10 cellular contexts compared by ENCODE assay signal in the genomic region with DNA sequence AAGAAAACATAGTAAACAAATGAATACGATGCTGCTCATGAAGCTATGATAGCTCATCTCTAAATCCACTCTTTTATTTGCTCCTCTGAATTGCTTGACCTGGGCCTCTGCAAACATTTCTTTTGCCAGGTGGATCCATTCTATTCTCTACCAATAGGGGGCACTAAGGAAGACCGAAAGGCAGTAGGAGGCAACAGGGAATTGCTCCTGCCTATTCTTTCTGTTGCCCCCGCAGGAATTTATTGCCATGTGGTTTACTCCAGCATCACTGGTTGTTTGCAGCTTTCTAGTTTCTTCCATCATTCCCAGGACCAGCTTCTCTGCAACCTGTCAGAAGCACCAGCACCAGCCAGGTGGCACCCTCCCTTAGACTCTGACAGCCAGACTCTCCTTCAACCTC. TPM values are rescaled to one million over a fixed set of nuclear protein-coding genes. Genes with fewer than 3 reads are reported as not detected.
A peak's percentile ranks its signal among the peaks of the same experiment; 100 is the strongest.
DNase-seq lines count a peak whose midpoint lies in the region; ATAC-seq and TF ChIP-seq lines count a peak whose summit lies in the region.
"Had no signal": no experiment of that assay in that cellular context is flagged by ENCODE, and none has a peak within 500 bp of the region (broad histone marks: within the 10 kb centered on the region; RNA-seq: fewer than 3 reads in every experiment).

No MANE protein-coding gene starts in this region.

- H3K27me3 Mint-ChIP-seq in WTC11 (ENCODE audit: low read depth) (no peaks in the 10 kb centered on the region; the same call in 1 of the 2 replicates), memory B cell (no peaks in the 10 kb centered on the region), mesothelial cell of epicardium (ENCODE audit: low read depth) (no peaks in the 10 kb centered on the region)

- H3K36me3 Mint-ChIP-seq in WTC11 (no peaks in the 10 kb centered on the region), memory B cell (peaks cover 42% of the 10 kb centered on the region), mesothelial cell of epicardium (no peaks in the 10 kb centered on the region)

- no TSS peak for BruUV-seq in HCT116 (replicated peaks; lab: Mats Ljungman, UMichigan)

- DNase-seq in BJ (ENCODE audit: low read depth) (no peak), HCT116 (ENCODE audit: low read depth, low spot score) (no peak), WTC11 (ENCODE audit: low spot score) (no peak), memory B cell (ENCODE audit: low spot score in 2 of 2) (no peak), mesothelial cell of epicardium (ENCODE audit: low spot score in 2 of 2, unreplicated experiment in 2 of 2) (no peak), NCI-H2227 (lab: John Stamatoyannopoulos, UW; ENCODE audit: unreplicated experiment) (no peak), SKM-1 (lab: John Stamatoyannopoulos, UW; ENCODE audit: unreplicated experiment) (no peak)
- DNase-seq: mucosa of descending colon, NCI-H1436 treated with DMSO at 0.1 percent for 48 hours had no signal

- TF ChIP-seq CTCF in BJ (IDR thresholded peaks at IDR 0.05; ENCODE audit: insufficient read depth, low read depth, low read length) (peak; percentile 15; the same call in 1 of the 2 replicates), HCT116 (IDR thresholded peaks at IDR 0.05 in 2 of 3, conservative IDR thresholded peaks at IDR 0.05 in 1 of 3; ENCODE audit: borderline replicate concordance in 1 of 3, insufficient read depth in 1 of 3, low read depth in 2 of 3, low read length in 2 of 3) (peak in 2 of 3 experiments; percentile 53 to 58; a peak in 4 of 6 replicates), WTC11 (IDR thresholded peaks at IDR 0.05) (peak; percentile 66), mesothelial cell of epicardium (IDR thresholded peaks at IDR 0.05; ENCODE audit: unreplicated experiment) (no peak)

- H3K27me3 ChIP-seq in BJ (ENCODE audit: control insufficient read depth, insufficient read depth, low read length) (peaks cover 1% of the 10 kb centered on the region; the same call in 1 of the 2 replicates), HCT116 (ENCODE audit: insufficient read depth, low read length) (0 out of 2 replicates have a peak, but pooled peaks cover 4% of the 10 kb centered on the region)

- H4K20me1 ChIP-seq in HCT116 (ENCODE audit: insufficient read depth): no peaks in the 10 kb centered on the region

- H3K9ac ChIP-seq in HCT116 (ENCODE audit: low read length): no peak overlapping the region

- H3K9me3 Mint-ChIP-seq in WTC11: no peaks in the 10 kb centered on the region
- H3K9me3 Mint-ChIP-seq in memory B cell: peaks cover 12% of the 10 kb centered on the region
- H3K9me3 Mint-ChIP-seq in mesothelial cell of epicardium: no peaks in the 10 kb centered on the region

- ATAC-seq in HCT116 (peak; percentile 64), WTC11 (peak; percentile 80), memory B cell (ENCODE audit: low read depth) (no peak), HG03565 (IDR thresholded peaks at IDR 0.05; ENCODE audit: unreplicated experiment) (no peak)
- ATAC-seq: mucosa of descending colon had no signal

- H3K4me3 Mint-ChIP-seq in WTC11 (no peak overlapping the region), memory B cell (no peak overlapping the region), mesothelial cell of epicardium (no peak overlapping the region)

- TF ChIP-seq RAD21 in HCT116 (IDR thresholded peaks at IDR 0.05; ENCODE audit: low read depth): no peak

- H3K27ac Mint-ChIP-seq in WTC11 (no peak overlapping the region), memory B cell (peak overlapping the region; percentile 93), mesothelial cell of epicardium (no peak overlapping the region)

- TF ChIP-seq POLR2A in HCT116 (IDR thresholded peaks at IDR 0.05; ENCODE audit: borderline replicate concordance, extremely low read depth, insufficient read depth, insufficient read length): no peak

- H3K4me3 ChIP-seq in BJ (ENCODE audit: low read depth, low read length): no peak overlapping the region
- no peak overlapping the region for H3K4me3 ChIP-seq in HCT116 (replicated peaks in 1 of 2; ENCODE audit: low read depth in 1 of 2, low read length in 2 of 2)
- H3K4me3 ChIP-seq: mucosa of descending colon had no signal

- H3K4me1 ChIP-seq in HCT116 (ENCODE audit: control insufficient read depth in 1 of 2, insufficient read depth in 2 of 2, low read length in 2 of 2): no peaks in the 10 kb centered on the region

- CTCF ChIA-PET in BJ (lab: Yijun Ruan, JAX) (no interaction called here), HCT116 (lab: Charles Lee) (interaction anchor here (0.7 to 9.9 kb wide), 6 partner anchors 9 to 352 kb away, joined by 3 to 83 read pairs (median 4); no protein-coding TSS in a partner anchor), WTC11 (lab: Charles Lee) (interaction anchor here (0.6 to 5.3 kb wide), 18 partner anchors 9 to 390 kb away, joined by 3 to 69 read pairs (median 4); no protein-coding TSS in a partner anchor)

- intact Hi-C loops in HCT116 (cut with micrococcal nuclease): loop anchor here (5.0 to 10.0 kb wide), 2 partner anchors 218 to 511 kb away; no protein-coding TSS in a partner anchor

- H3K9me3 ChIP-seq in HCT116 (ENCODE audit: control insufficient read depth in 1 of 2, insufficient read depth in 1 of 2, low read depth in 1 of 2, low read length in 2 of 2): no peaks in the 10 kb centered on the region
- H3K9me3 ChIP-seq: mucosa of descending colon had no signal

- no peaks in the 10 kb centered on the region for H3K79me2 ChIP-seq in HCT116 (ENCODE audit: insufficient read depth, low read length)

- no peak overlapping the region for H3K4me2 ChIP-seq in HCT116 (ENCODE audit: low read length)

- no peak overlapping the region for H2AFZ ChIP-seq in HCT116 (ENCODE audit: low read depth, low read length, poor library complexity, severe bottlenecking)

- H3K27ac ChIP-seq in HCT116 (ENCODE audit: low read depth, low read length): no peak overlapping the region

- H3K36me3 ChIP-seq in BJ (ENCODE audit: control insufficient read depth, insufficient read depth, low read length) (no peaks in the 10 kb centered on the region), HCT116 (ENCODE audit: control insufficient read depth in 1 of 2, insufficient read depth in 2 of 2, low read length in 2 of 2) (no peaks in the 10 kb centered on the region)

- RAD21 ChIA-PET in HCT116 (lab: Charles Lee; ENCODE audit: low non-redundant PET in 1 of 2, low total read pairs in 2 of 2, uncharacterized antibody in 2 of 2, unreplicated experiment in 2 of 2): no interaction called here

- H3K4me1 Mint-ChIP-seq in WTC11 (peaks cover 12% of the 10 kb centered on the region), memory B cell (peaks cover 51% of the 10 kb centered on the region), mesothelial cell of epicardium (peaks cover 16% of the 10 kb centered on the region)

- POLR2A ChIA-PET in BJ (lab: Charles Lee) (no interaction called here), HCT116 (lab: Charles Lee) (no interaction called here), WTC11 (lab: Charles Lee) (interaction anchor here (1.0 kb wide), 1 partner anchor 86 kb away, joined by 4 read pairs; a partner anchor contains a TSS)

- H3K9me2 ChIP-seq in HCT116 (ENCODE audit: insufficient read depth): no peaks in the 10 kb centered on the region

TF ChIP-seq in HCT116, 20 proteins besides CTCF, POLR2A, EP300 and RAD21:
- TF ChIP-seq, protein P1, sequence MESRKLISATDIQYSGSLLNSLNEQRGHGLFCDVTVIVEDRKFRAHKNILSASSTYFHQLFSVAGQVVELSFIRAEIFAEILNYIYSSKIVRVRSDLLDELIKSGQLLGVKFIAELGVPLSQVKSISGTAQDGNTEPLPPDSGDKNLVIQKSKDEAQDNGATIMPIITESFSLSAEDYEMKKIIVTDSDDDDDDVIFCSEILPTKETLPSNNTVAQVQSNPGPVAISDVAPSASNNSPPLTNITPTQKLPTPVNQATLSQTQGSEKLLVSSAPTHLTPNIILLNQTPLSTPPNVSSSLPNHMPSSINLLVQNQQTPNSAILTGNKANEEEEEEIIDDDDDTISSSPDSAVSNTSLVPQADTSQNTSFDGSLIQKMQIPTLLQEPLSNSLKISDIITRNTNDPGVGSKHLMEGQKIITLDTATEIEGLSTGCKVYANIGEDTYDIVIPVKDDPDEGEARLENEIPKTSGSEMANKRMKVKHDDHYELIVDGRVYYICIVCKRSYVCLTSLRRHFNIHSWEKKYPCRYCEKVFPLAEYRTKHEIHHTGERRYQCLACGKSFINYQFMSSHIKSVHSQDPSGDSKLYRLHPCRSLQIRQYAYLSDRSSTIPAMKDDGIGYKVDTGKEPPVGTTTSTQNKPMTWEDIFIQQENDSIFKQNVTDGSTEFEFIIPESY (IDR thresholded peaks at IDR 0.05; ENCODE audit: extremely low read depth, insufficient replicate concordance, low read length): no peak
TF ChIP-seq in HCT116: peak in this region for 0.

TF ChIP-seq in WTC11, 78 proteins besides CTCF, POLR2A, EP300 and RAD21 (continues in another document):
- TF ChIP-seq, protein P2, sequence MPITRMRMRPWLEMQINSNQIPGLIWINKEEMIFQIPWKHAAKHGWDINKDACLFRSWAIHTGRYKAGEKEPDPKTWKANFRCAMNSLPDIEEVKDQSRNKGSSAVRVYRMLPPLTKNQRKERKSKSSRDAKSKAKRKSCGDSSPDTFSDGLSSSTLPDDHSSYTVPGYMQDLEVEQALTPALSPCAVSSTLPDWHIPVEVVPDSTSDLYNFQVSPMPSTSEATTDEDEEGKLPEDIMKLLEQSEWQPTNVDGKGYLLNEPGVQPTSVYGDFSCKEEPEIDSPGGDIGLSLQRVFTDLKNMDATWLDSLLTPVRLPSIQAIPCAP (CRISPR knock-in tag; IDR thresholded peaks at IDR 0.05): no peak
- TF ChIP-seq, protein P3, sequence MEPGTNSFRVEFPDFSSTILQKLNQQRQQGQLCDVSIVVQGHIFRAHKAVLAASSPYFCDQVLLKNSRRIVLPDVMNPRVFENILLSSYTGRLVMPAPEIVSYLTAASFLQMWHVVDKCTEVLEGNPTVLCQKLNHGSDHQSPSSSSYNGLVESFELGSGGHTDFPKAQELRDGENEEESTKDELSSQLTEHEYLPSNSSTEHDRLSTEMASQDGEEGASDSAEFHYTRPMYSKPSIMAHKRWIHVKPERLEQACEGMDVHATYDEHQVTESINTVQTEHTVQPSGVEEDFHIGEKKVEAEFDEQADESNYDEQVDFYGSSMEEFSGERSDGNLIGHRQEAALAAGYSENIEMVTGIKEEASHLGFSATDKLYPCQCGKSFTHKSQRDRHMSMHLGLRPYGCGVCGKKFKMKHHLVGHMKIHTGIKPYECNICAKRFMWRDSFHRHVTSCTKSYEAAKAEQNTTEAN (CRISPR knock-in tag; IDR thresholded peaks at IDR 0.05): no peak
- no peak for TF ChIP-seq JUN (CRISPR knock-in tag; IDR thresholded peaks at IDR 0.05)
- TF ChIP-seq TEAD4 (CRISPR knock-in tag; IDR thresholded peaks at IDR 0.05): no peak

RNA-seq across cellular contexts. Expression of a gene that starts 5.3 kb away (rescaled TPM):
- polyA plus RNA-seq in BJ (2011; rRNA removed): not detected in 2 replicates
- not detected in 2 replicates for polyA minus RNA-seq in BJ (2011; rRNA and poly(A)+ RNA removed)
- not detected for total RNA-seq in HCT116 (2021; ENCODE audit: unreplicated experiment)
- polyA plus RNA-seq in HCT116 (2012): not detected in 2 replicates
- not detected in 3 replicates for total RNA-seq in WTC11 (2021)
- 1.3 to 2.0 TPM (median 1.6 TPM) in 3 replicates for total RNA-seq in mesothelial cell of epicardium

RNA-seq across cellular contexts. Expression of a gene that starts 36.6 kb away (rescaled TPM):
- 20.7 and 21.7 TPM in 2 replicates for polyA plus RNA-seq in BJ (2011; rRNA removed)
- 41.0 and 47.9 TPM in 2 replicates for polyA minus RNA-seq in BJ (2011; rRNA and poly(A)+ RNA removed)
- total RNA-seq in HCT116 (2021; ENCODE audit: unreplicated experiment): 54.6 TPM
- polyA plus RNA-seq in HCT116 (2012): 48.4 and 89.4 TPM in 2 replicates
- total RNA-seq in WTC11 (2021): 26.3 to 37.1 TPM (median 29.1 TPM) in 3 replicates
- total RNA-seq in mesothelial cell of epicardium: 510 to 549 TPM (median 531 TPM) in 3 replicates

Comparison
In these comparisons a context has a peak if more than half of its experiments do, and no peak if none do; other contexts are left out.
1. ATAC-seq: peak in HCT116 (single experiment) and WTC11 (single experiment); none in memory B cell (single experiment) and HG03565 (single experiment).